Comparison of ENCODE assay signal across 17 cellular contexts in genomic region chr21:36477559-36477958, GRCh38. TPM values are rescaled to one million over a fixed set of nuclear protein-coding genes. Genes with fewer than 3 reads are reported as not detected.
"Had no signal": no experiment of that assay in that cellular context is flagged by ENCODE, and none has a peak within 500 bp of the region (broad histone marks: within the 10 kb centered on the region; RNA-seq: fewer than 3 reads in every experiment).

No MANE protein-coding gene starts in this region.

- ATAC-seq: esophagus mucosa had no signal

- H3K4me1 ChIP-seq: ascending aorta, uterus had no signal

- H3K27ac ChIP-seq: ascending aorta, hepatocyte, psoas muscle, thoracic aorta, uterus, VCaP had no signal

- H3K27me3 Mint-ChIP-seq: activated naive CD4-positive, alpha-beta T cell treated with anti-CD3 and anti-CD28 coated beads, Interleukin-2, amount 10 ng/mL, durations not matched to agents 7 days and 5 days had no signal

- H3K36me3 ChIP-seq: ascending aorta, thoracic aorta, uterus had no signal

- H3K4me3 ChIP-seq: ascending aorta, hepatocyte, psoas muscle, thoracic aorta, uterus had no signal

- DNase-seq: activated CD4-positive, alpha-beta T cell treated with anti-CD3 and anti-CD28 coated beads for 1 hour; activated CD4-positive, alpha-beta T cell treated with anti-CD3 and anti-CD28 coated beads, Interleukin-2, amount 50 U/mL, for 4 hours; activated naive CD4-positive, alpha-beta T cell treated with anti-CD3 and anti-CD28 coated beads, Interleukin-2, amount 10 ng/mL, durations not matched to agents 7 days and 5 days; nephron progenitor cell; psoas muscle; uterus had no signal

- FAIRE-seq: colon, endometrium had no signal

- H3K4me3 Mint-ChIP-seq: activated naive CD4-positive, alpha-beta T cell treated with anti-CD3 and anti-CD28 coated beads, Interleukin-2, amount 10 ng/mL, durations not matched to agents 7 days and 5 days; mesothelial cell of epicardium; nephron progenitor cell; stimulated activated effector memory CD8-positive, alpha-beta T cell treated with anti-CD3 and anti-CD28 coated beads, Interleukin-12 subunit alpha, Interleukin-12 subunit beta, amount 100 ng/mL, for 72 hours had no signal

- H3K4me1 Mint-ChIP-seq: activated naive CD4-positive, alpha-beta T cell treated with anti-CD3 and anti-CD28 coated beads, Interleukin-2, amount 10 ng/mL, durations not matched to agents 7 days and 5 days had no signal

- H3K9me3 Mint-ChIP-seq: activated naive CD4-positive, alpha-beta T cell treated with anti-CD3 and anti-CD28 coated beads, Interleukin-2, amount 10 ng/mL, durations not matched to agents 7 days and 5 days; stimulated activated effector memory CD8-positive, alpha-beta T cell treated with anti-CD3 and anti-CD28 coated beads, Interleukin-12 subunit alpha, Interleukin-12 subunit beta, amount 100 ng/mL, for 72 hours had no signal

- H3K36me3 Mint-ChIP-seq: activated naive CD4-positive, alpha-beta T cell treated with anti-CD3 and anti-CD28 coated beads, Interleukin-2, amount 10 ng/mL, durations not matched to agents 7 days and 5 days; mesothelial cell of epicardium; stimulated activated effector memory CD8-positive, alpha-beta T cell treated with anti-CD3 and anti-CD28 coated beads, Interleukin-12 subunit alpha, Interleukin-12 subunit beta, amount 100 ng/mL, for 72 hours had no signal

- H3K27ac Mint-ChIP-seq: activated naive CD4-positive, alpha-beta T cell treated with anti-CD3 and anti-CD28 coated beads, Interleukin-2, amount 10 ng/mL, durations not matched to agents 7 days and 5 days; mesothelial cell of epicardium; nephron progenitor cell; stimulated activated effector memory CD8-positive, alpha-beta T cell treated with anti-CD3 and anti-CD28 coated beads, Interleukin-12 subunit alpha, Interleukin-12 subunit beta, amount 100 ng/mL, for 72 hours had no signal

- H3K9me3 ChIP-seq: ascending aorta, psoas muscle, thoracic aorta, uterus had no signal

RNA-seq across cellular contexts. Expression of gene CLDN14, which starts 2.4 kb away (rescaled TPM):
- total RNA-seq: ascending aorta, esophagus mucosa, mesothelial cell of epicardium, omental fat pad, psoas muscle, thoracic aorta, uterus had no signal
- polyA plus RNA-seq: keratinocyte had no signal
